In genomic region chr7:109284943-109285342, GRCh38 we compare ENCODE assay signal across 26 cellular contexts.
"Had no signal": no experiment of that assay in that cellular context is flagged by ENCODE, and none has a peak within 500 bp of the region (broad histone marks: within the 10 kb centered on the region; RNA-seq: fewer than 3 reads in every experiment).

No MANE protein-coding gene starts in this region.

- H3K4me3 Mint-ChIP-seq: endodermal cell; naive thymus-derived CD8-positive, alpha-beta T cell; nephron progenitor cell; stimulated activated naive B cell treated with anti-CD40 and anti-IgM and Interleukin-4, amounts not matched to agents 10 μg/mL and 1 μg/mL and 100 μg/mL, for 72 hours; stimulated activated naive CD8-positive, alpha-beta T cell treated with anti-CD3 and anti-CD28 coated beads, Interleukin-15, Interleukin-2, amounts not matched to agents 100 ng/mL and 50 ng/mL, for 24 hours had no signal

- H3K27me3 Mint-ChIP-seq: naive thymus-derived CD8-positive, alpha-beta T cell; stimulated activated naive B cell treated with anti-CD40 and anti-IgM and Interleukin-4, amounts not matched to agents 10 μg/mL and 1 μg/mL and 100 μg/mL, for 72 hours; stimulated activated naive CD8-positive, alpha-beta T cell treated with anti-CD3 and anti-CD28 coated beads, Interleukin-15, Interleukin-2, amounts not matched to agents 100 ng/mL and 50 ng/mL, for 24 hours had no signal

- H3K4me3 ChIP-seq: dorsolateral prefrontal cortex, esophagus muscularis mucosa, heart right ventricle, left lung, right lobe of liver, transverse colon, upper lobe of right lung, uterus had no signal

- H3K27ac Mint-ChIP-seq: endodermal cell; naive thymus-derived CD8-positive, alpha-beta T cell; stimulated activated naive B cell treated with anti-CD40 and anti-IgM and Interleukin-4, amounts not matched to agents 10 μg/mL and 1 μg/mL and 100 μg/mL, for 72 hours; stimulated activated naive CD8-positive, alpha-beta T cell treated with anti-CD3 and anti-CD28 coated beads, Interleukin-15, Interleukin-2, amounts not matched to agents 100 ng/mL and 50 ng/mL, for 24 hours had no signal

- H3K27ac ChIP-seq: dorsolateral prefrontal cortex, esophagus muscularis mucosa, heart right ventricle, left lung, right lobe of liver, transverse colon, upper lobe of right lung, uterus had no signal

- H3K4me1 Mint-ChIP-seq: endodermal cell; naive thymus-derived CD8-positive, alpha-beta T cell; nephron progenitor cell; stimulated activated naive B cell treated with anti-CD40 and anti-IgM and Interleukin-4, amounts not matched to agents 10 μg/mL and 1 μg/mL and 100 μg/mL, for 72 hours had no signal

- DNase-seq: dorsolateral prefrontal cortex; effector CD4-positive, alpha-beta T cell; endodermal cell; foreskin melanocyte; glutamatergic neuron; heart right ventricle; hippocampal formation; left cardiac atrium; left lung; mesenchymal stem cell; midbrain; naive thymus-derived CD8-positive, alpha-beta T cell; nephron progenitor cell; nucleus accumbens; posterior cingulate gyrus; retina; right lobe of liver; small intestine; stimulated activated CD4-positive, alpha-beta T cell treated with anti-CD3 and anti-CD28 coated beads, Interleukin-15, amount 100 ng/mL, for 24 hours; stimulated activated CD4-positive, alpha-beta T cell treated with anti-CD3 and anti-CD28 coated beads, Interleukin-2, amount 100 ng/mL, for 48 hours; stimulated activated naive B cell treated with anti-CD40 and anti-IgM and Interleukin-4, amounts not matched to agents 10 μg/mL and 1 μg/mL and 100 μg/mL, for 72 hours; transverse colon; upper lobe of right lung; uterus had no signal

- H3K36me3 ChIP-seq: esophagus muscularis mucosa, heart right ventricle, left lung, right lobe of liver, transverse colon, upper lobe of right lung, uterus had no signal

- H3K36me3 Mint-ChIP-seq: stimulated activated naive B cell treated with anti-CD40 and anti-IgM and Interleukin-4, amounts not matched to agents 10 μg/mL and 1 μg/mL and 100 μg/mL, for 72 hours had no signal

- H3K9me3 ChIP-seq: right lobe of liver, transverse colon, upper lobe of right lung, uterus had no signal

- H3K4me1 ChIP-seq: esophagus muscularis mucosa, left lung, right lobe of liver, transverse colon, upper lobe of right lung, uterus had no signal
